11 cellular contexts compared by ENCODE assay signal in genomic region chr2:176138526-176139169, GRCh38. TPM values are rescaled to one million over a fixed set of nuclear protein-coding genes. Genes with fewer than 3 reads are reported as not detected.
DNase-seq lines count a peak whose midpoint lies in the region; ATAC-seq, FAIRE-seq and TF ChIP-seq lines count a peak whose summit lies in the region.
"Had no signal": no experiment of that assay in that cellular context is flagged by ENCODE, and none has a peak within 500 bp of the region (broad histone marks: within the 10 kb centered on the region; RNA-seq: fewer than 3 reads in every experiment).

No MANE protein-coding gene starts in this region.

- intact Hi-C loops in adrenal gland (cut with DNase I): no loop called here

- WGBS in adrenal gland, 4 donors: 12 to 45% (median 27%) methylated on average over 24 of the region's 24 CpGs
- 53 to 59% methylated on average over 24 of the region's 24 CpGs for WGBS in tibial nerve, 2 donors

- peak in 1 of 2 donors; percentile 5 for TF ChIP-seq EP300 in tibial nerve (IDR thresholded peaks at IDR 0.05)

- no peak for ATAC-seq in activated T-cell treated with anti-CD3 and anti-CD28 coated beads, Interleukin-2, amount 50 U/mL, for 72 hours (replicated peaks in 1 of 2)
- no peak for ATAC-seq in activated T-cell treated with anti-CD3 and anti-CD28 coated beads, Interleukin-2, amount 50 U/mL, for 4 hours
- no peak for ATAC-seq in naive B cell (ENCODE audit: low read depth in 2 of 2)

- no peak for FAIRE-seq in GM12891 (lab: Jason Lieb, UNC)

- peak overlapping the region; percentile 61 for H3K27ac Mint-ChIP-seq in activated T-cell treated with anti-CD3 and anti-CD28 coated beads, Interleukin-2, amount 50 U/mL, for 72 hours
- H3K27ac Mint-ChIP-seq in naive B cell: peak overlapping the region in 4 of 6 donors; percentile 44 to 95 (median 56)
- H3K27ac Mint-ChIP-seq: memory B cell had no signal

- H3K4me1 ChIP-seq in adrenal gland (replicated peaks in 1 of 2) (peaks cover 31 to 46% of the 10 kb centered on the region in 2 donors), tibial nerve (peaks cover 0 to 47% (median 2%) of the 10 kb centered on the region in 4 donors)

- peak overlapping the region in 1 of 4 donors; percentile 96 for H3K4me3 ChIP-seq in adrenal gland
- H3K4me3 ChIP-seq in tibial nerve: peak overlapping the region in 1 of 4 donors; percentile 70

- H3K27ac ChIP-seq in adrenal gland (peak overlapping the region; percentile 58 to 97 (median 78)), tibial nerve (peak overlapping the region; percentile 18 to 90 (median 62))

- peak overlapping the region; percentile 55 to 70 for H3K4me3 Mint-ChIP-seq in activated T-cell treated with anti-CD3 and anti-CD28 coated beads, Interleukin-2, amount 50 U/mL, for 72 hours
- no peak overlapping the region for H3K4me3 Mint-ChIP-seq in activated T-cell treated with anti-CD3 and anti-CD28 coated beads, Interleukin-2, amount 50 U/mL, for 4 hours
- H3K4me3 Mint-ChIP-seq in naive B cell: peak overlapping the region in 7 of 8 donors; percentile 23 to 57 (median 33)
- H3K4me3 Mint-ChIP-seq: memory B cell had no signal

- H3K27me3 Mint-ChIP-seq in activated T-cell treated with anti-CD3 and anti-CD28 coated beads, Interleukin-2, amount 50 U/mL, for 72 hours (ENCODE audit: low read depth): peaks cover 81% of the 10 kb centered on the region
- H3K27me3 Mint-ChIP-seq in activated T-cell treated with anti-CD3 and anti-CD28 coated beads, Interleukin-2, amount 50 U/mL, for 4 hours (ENCODE audit: low read depth): peaks cover 92% of the 10 kb centered on the region
- H3K27me3 Mint-ChIP-seq in naive B cell: peaks cover 79 to 86% (median 84%) of the 10 kb centered on the region in 3 donors

- H3K27me3 ChIP-seq in adrenal gland (no peaks in the 10 kb centered on the region), tibial nerve (peaks cover 0 to 57% of the 10 kb centered on the region in 2 donors)

- peaks cover 36% of the 10 kb centered on the region for H3K4me1 Mint-ChIP-seq in activated T-cell treated with anti-CD3 and anti-CD28 coated beads, Interleukin-2, amount 50 U/mL, for 72 hours (ENCODE audit: low read depth)
- H3K4me1 Mint-ChIP-seq in activated T-cell treated with anti-CD3 and anti-CD28 coated beads, Interleukin-2, amount 50 U/mL, for 4 hours (ENCODE audit: low read depth): peaks cover 18% of the 10 kb centered on the region
- peaks cover 16 to 28% (median 26%) of the 10 kb centered on the region in 3 donors for H3K4me1 Mint-ChIP-seq in naive B cell

- TF ChIP-seq CTCF in adrenal gland (IDR thresholded peaks at IDR 0.05): no peak
- TF ChIP-seq CTCF in tibial nerve (IDR thresholded peaks at IDR 0.05): no peak

- no peaks in the 10 kb centered on the region for H3K36me3 ChIP-seq in adrenal gland (replicated peaks in 1 of 2)
- H3K36me3 ChIP-seq in tibial nerve: no peaks in the 10 kb centered on the region

- TF ChIP-seq POLR2A in adrenal gland (IDR thresholded peaks at IDR 0.05) (no peak), tibial nerve (IDR thresholded peaks at IDR 0.05) (no peak), GM12891 (IDR thresholded peaks at IDR 0.05; ENCODE audit: low read depth, low read length) (no peak)

- H3K9me3 Mint-ChIP-seq in activated T-cell treated with anti-CD3 and anti-CD28 coated beads, Interleukin-2, amount 50 U/mL, for 72 hours: no peaks in the 10 kb centered on the region
- H3K9me3 Mint-ChIP-seq in activated T-cell treated with anti-CD3 and anti-CD28 coated beads, Interleukin-2, amount 50 U/mL, for 4 hours: peaks cover 4% of the 10 kb centered on the region
- H3K9me3 Mint-ChIP-seq in naive B cell: peaks cover 4 to 36% (median 15%) of the 10 kb centered on the region in 7 donors

- H3K36me3 Mint-ChIP-seq in activated T-cell treated with anti-CD3 and anti-CD28 coated beads, Interleukin-2, amount 50 U/mL, for 72 hours (ENCODE audit: insufficient read depth in 2 of 2): peaks cover 10 to 12% of the 10 kb centered on the region in 2 donors
- H3K36me3 Mint-ChIP-seq in activated T-cell treated with anti-CD3 and anti-CD28 coated beads, Interleukin-2, amount 50 U/mL, for 4 hours (ENCODE audit: insufficient read depth): peaks cover 2% of the 10 kb centered on the region
- peaks cover 0 to 35% of the 10 kb centered on the region in 2 donors for H3K36me3 Mint-ChIP-seq in naive B cell

- in situ Hi-C loops in KBM-7 (cut with MboI; ENCODE audit: low pct_unique_long_range_greater_than_20kb, low sequenced_read_pairs): loop anchor here (25.0 kb wide), 2 partner anchors 324 to 999 kb away; no protein-coding TSS in a partner anchor

- H3K9me3 ChIP-seq in adrenal gland (replicated peaks in 1 of 3) (no peaks in the 10 kb centered on the region), tibial nerve (no peaks in the 10 kb centered on the region)

- DNase-seq in activated T-cell treated with anti-CD3 and anti-CD28 coated beads, Interleukin-2, amount 50 U/mL, for 72 hours: no peak
- no peak for DNase-seq in activated T-cell treated with anti-CD3 and anti-CD28 coated beads, Interleukin-2, amount 50 U/mL, for 4 hours
- peak in 6 of 7 donors; percentile 45 to 71 (median 54) for DNase-seq in adrenal gland
- DNase-seq in naive B cell: no peak
- DNase-seq in tibial nerve (ENCODE audit: low spot score in 2 of 2): no peak
- no peak for DNase-seq in GM12891 (ENCODE audit: insufficient read length, low spot score)
- no peak for DNase-seq in stimulated activated naive CD4-positive, alpha-beta T cell treated with Interleukin-2 at 50 U/mL for 16 hours (lab: John Stamatoyannopoulos, UW)
- no peak for DNase-seq in KBM-7

TF ChIP-seq in GM12891, 5 proteins besides CTCF, POLR2A, EP300 and RAD21:
- TF ChIP-seq PAX5 (IDR thresholded peaks at IDR 0.05; ENCODE audit: insufficient read depth, low read length, severe bottlenecking) (no peak), TAF1 (IDR thresholded peaks at IDR 0.05; ENCODE audit: low read depth, low read length) (no peak), SPI1 (IDR thresholded peaks at IDR 0.05; ENCODE audit: low read depth, low read length) (no peak), POLR2AphosphoS5 (IDR thresholded peaks at IDR 0.05; ENCODE audit: low read depth, low read length) (no peak), POU2F2 (IDR thresholded peaks at IDR 0.05; ENCODE audit: low read depth, low read length) (no peak)
TF ChIP-seq in GM12891: peak in this region for 0.

RNA-seq across cellular contexts. Expression of gene HOXD8, which starts 9.1 kb away (rescaled TPM):
- not detected for total RNA-seq in activated T-cell treated with anti-CD3 and anti-CD28 coated beads, Interleukin-2, amount 50 U/mL, for 72 hours
- under 1 TPM in 1 of 3 donors, not detected in 2; 0.11 TPM for total RNA-seq in activated T-cell treated with anti-CD3 and anti-CD28 coated beads, Interleukin-2, amount 50 U/mL, for 4 hours
- total RNA-seq in adrenal gland (10 to 100 TPM; 11.3 to 46.2 (median 35.0) TPM), tibial nerve (10 to 100 TPM; 12.6 to 19.5 (median 16.7) TPM)
- polyA plus RNA-seq in adrenal gland (10 to 100 TPM; 14.4 to 19.8 (median 17.3) TPM), naive B cell (ENCODE audit: low read depth in 6 of 6) (not detected)
- polyA plus RNA-seq in GM12891 (2012; ENCODE audit: low read depth, missing spikeins): not detected

RNA-seq across cellular contexts. Expression of gene HOXD4, which starts 12.7 kb away (rescaled TPM):
- total RNA-seq in activated T-cell treated with anti-CD3 and anti-CD28 coated beads, Interleukin-2, amount 50 U/mL, for 72 hours: not detected
- total RNA-seq in activated T-cell treated with anti-CD3 and anti-CD28 coated beads, Interleukin-2, amount 50 U/mL, for 4 hours: not detected
- total RNA-seq in adrenal gland (10 to 100 TPM in 4 of 8 donors, 1 to 10 TPM in 4; 1.9 to 20.2 (median 7.5) TPM), tibial nerve (10 to 100 TPM in 3 of 4 donors, 1 to 10 TPM in 1; 3.8 to 17.1 (median 16.6) TPM)
- polyA plus RNA-seq in adrenal gland (10 to 100 TPM in 2 of 3 donors, 1 to 10 TPM in 1; 2.2 to 38.5 (median 27.0) TPM), naive B cell (ENCODE audit: low read depth in 6 of 6) (not detected)
- polyA plus RNA-seq in GM12891 (2012; ENCODE audit: low read depth, missing spikeins): not detected
- total RNA-seq: HT1080 had no signal

RNA-seq across cellular contexts. Expression of gene HOXD9, which starts 16.1 kb away (rescaled TPM):
- not detected for total RNA-seq in activated T-cell treated with anti-CD3 and anti-CD28 coated beads, Interleukin-2, amount 50 U/mL, for 72 hours
- total RNA-seq in activated T-cell treated with anti-CD3 and anti-CD28 coated beads, Interleukin-2, amount 50 U/mL, for 4 hours: not detected
- total RNA-seq in adrenal gland (10 to 100 TPM in 4 of 8 donors, 1 to 10 TPM in 4; 2.7 to 35.6 (median 10.1) TPM), tibial nerve (1 to 10 TPM; 1.9 to 9.4 (median 5.9) TPM)
- polyA plus RNA-seq in adrenal gland (1 to 10 TPM; 2.5 to 7.6 (median 7.5) TPM), naive B cell (ENCODE audit: low read depth in 6 of 6) (not detected)
- polyA plus RNA-seq in GM12891 (2012; ENCODE audit: low read depth, missing spikeins): not detected

RNA-seq across cellular contexts. Expression of gene HOXD3, which starts 18.5 kb away (rescaled TPM):
- not detected for total RNA-seq in activated T-cell treated with anti-CD3 and anti-CD28 coated beads, Interleukin-2, amount 50 U/mL, for 72 hours
- total RNA-seq in activated T-cell treated with anti-CD3 and anti-CD28 coated beads, Interleukin-2, amount 50 U/mL, for 4 hours: not detected
- 10 to 100 TPM in 4 of 8 donors, 1 to 10 TPM in 4; 3.3 to 41.3 (median 10.6) TPM for total RNA-seq in adrenal gland
- polyA plus RNA-seq in adrenal gland: 10 to 100 TPM in 2 of 3 donors, 1 to 10 TPM in 1; 2.0 to 15.9 (median 12.5) TPM
- polyA plus RNA-seq in naive B cell (ENCODE audit: low read depth in 6 of 6): not detected
- 10 to 100 TPM; 10.5 to 11.7 (median 11.0) TPM for total RNA-seq in tibial nerve
- not detected for polyA plus RNA-seq in GM12891 (2012; ENCODE audit: low read depth, missing spikeins)
- total RNA-seq: HT1080 had no signal
- polyA plus RNA-seq: BJ had no signal

RNA-seq across cellular contexts. Expression of gene HOXD10, which starts 22.1 kb away (rescaled TPM):
- not detected for total RNA-seq in activated T-cell treated with anti-CD3 and anti-CD28 coated beads, Interleukin-2, amount 50 U/mL, for 72 hours
- not detected for total RNA-seq in activated T-cell treated with anti-CD3 and anti-CD28 coated beads, Interleukin-2, amount 50 U/mL, for 4 hours
- under 1 TPM in 2 of 8 donors, not detected in 6; 0.14 to 0.23 TPM for total RNA-seq in adrenal gland
- polyA plus RNA-seq in adrenal gland: under 1 TPM in 1 of 3 donors, not detected in 2; 0.11 TPM
- polyA plus RNA-seq in naive B cell (ENCODE audit: low read depth in 6 of 6): not detected
- total RNA-seq in tibial nerve: 1 to 10 TPM in 2 of 4 donors, under 1 TPM in 2; 0.39 to 2.1 (median 1.1) TPM
- not detected for polyA plus RNA-seq in GM12891 (2012; ENCODE audit: low read depth, missing spikeins)

Comparison
In these comparisons a context has a peak if more than half of its experiments do, and no peak if none do; other contexts are left out.
1. DNase-seq: peak in adrenal gland (6 of 7); none in activated T-cell treated with anti-CD3 and anti-CD28 coated beads, Interleukin-2, amount 50 U/mL, for 72 hours (0 of 2), activated T-cell treated with anti-CD3 and anti-CD28 coated beads, Interleukin-2, amount 50 U/mL, for 4 hours (single experiment), naive B cell (single experiment), tibial nerve (0 of 2), GM12891 (single experiment), stimulated activated naive CD4-positive, alpha-beta T cell treated with Interleukin-2 at 50 U/mL for 16 hours (single experiment) and KBM-7 (single experiment).
2. RNA of gene HOXD8, which starts 9.1 kb away (total RNA-seq): 11.3 to 46.2 TPM in adrenal gland and 12.6 to 19.5 TPM in tibial nerve; 0.11 TPM in activated T-cell treated with anti-CD3 and anti-CD28 coated beads, Interleukin-2, amount 50 U/mL, for 4 hours and not detected in activated T-cell treated with anti-CD3 and anti-CD28 coated beads, Interleukin-2, amount 50 U/mL, for 72 hours; every median in the first group is over 10 times any median in the second.